8 cellular contexts compared by ENCODE assay signal in the genomic region with DNA sequence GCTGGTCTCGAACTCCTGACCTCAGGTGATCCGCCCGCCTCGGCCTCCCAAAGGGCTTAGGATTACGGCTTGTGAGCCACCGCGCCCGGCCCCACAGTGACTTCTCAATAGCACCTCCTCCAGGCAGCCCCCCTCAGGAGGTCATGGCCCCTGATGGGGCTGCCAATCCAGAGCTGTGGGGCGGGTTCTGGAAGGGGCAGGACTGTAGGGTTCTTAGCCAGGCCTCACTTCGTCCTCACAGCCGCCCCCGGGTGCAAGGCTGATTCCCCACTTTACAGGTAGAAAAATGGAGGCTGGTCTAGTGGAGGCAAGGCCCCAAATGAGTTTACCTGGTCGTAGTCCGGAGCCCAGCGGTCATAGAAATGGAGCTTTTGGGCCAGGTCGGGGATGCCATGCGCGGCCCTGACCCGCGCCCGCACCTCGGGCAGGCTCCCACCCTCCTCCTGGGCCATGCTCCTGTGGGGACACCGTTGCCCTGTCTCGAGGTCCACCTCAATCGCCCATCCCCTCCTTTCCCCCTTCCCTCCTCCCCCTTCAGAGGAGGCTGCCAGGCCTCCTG. TPM values are rescaled to one million over a fixed set of nuclear protein-coding genes. Genes with fewer than 3 reads are reported as not detected.
DNase-seq lines count a peak whose midpoint lies in the region; TF ChIP-seq lines count a peak whose summit lies in the region.

No MANE protein-coding gene starts in this region.

- H3K27ac ChIP-seq in iPS-20b (ENCODE audit: low read length) (peak overlapping the region; percentile 22), stomach (peak overlapping the region; percentile 44 to 78 (median 73))

- H3K27me3 Mint-ChIP-seq in T-helper 2 cell treated with Interferon-gamma antibody and Interleukin-4, amounts not matched to agents 5 μg/mL and 100 μg/mL, for 36 hours (ENCODE audit: low read depth) = peaks cover 15% of the 10 kb centered on the region
- no peaks in the 10 kb centered on the region for H3K27me3 Mint-ChIP-seq in activated naive CD8-positive, alpha-beta T cell

- intact Hi-C loops in stomach (cut with DNase I; ENCODE audit: low total_unique reads) = no loop called here

- no peak for DNase-seq in T-helper 2 cell treated with Interferon-gamma antibody and Interleukin-4, amounts not matched to agents 5 μg/mL and 100 μg/mL, for 36 hours (ENCODE audit: low spot score)
- DNase-seq in T-helper 2 cell (no peak), stomach (no peak), glomerular visceral epithelial cell (ENCODE audit: extremely low spot score) (no peak), NCI-H69 (lab: John Stamatoyannopoulos, UW) (no peak)
- no peak for DNase-seq in central memory CD4-positive, alpha-beta T cell

- H3K9me3 Mint-ChIP-seq in T-helper 2 cell treated with Interferon-gamma antibody and Interleukin-4, amounts not matched to agents 5 μg/mL and 100 μg/mL, for 36 hours = no peaks in the 10 kb centered on the region
- no peaks in the 10 kb centered on the region for H3K9me3 Mint-ChIP-seq in activated naive CD8-positive, alpha-beta T cell (ENCODE audit: low read depth)

- no peak for TF ChIP-seq CTCF in stomach (IDR thresholded peaks at IDR 0.05)

- no peaks in the 10 kb centered on the region for H3K36me3 Mint-ChIP-seq in T-helper 2 cell treated with Interferon-gamma antibody and Interleukin-4, amounts not matched to agents 5 μg/mL and 100 μg/mL, for 36 hours (ENCODE audit: low read depth)
- no peaks in the 10 kb centered on the region for H3K36me3 Mint-ChIP-seq in activated naive CD8-positive, alpha-beta T cell

- H3K9me3 ChIP-seq in iPS-20b (ENCODE audit: insufficient read depth, low read depth, low read length) (no peaks in the 10 kb centered on the region), stomach (no peaks in the 10 kb centered on the region)

- peaks cover 20% of the 10 kb centered on the region for H3K4me1 Mint-ChIP-seq in T-helper 2 cell treated with Interferon-gamma antibody and Interleukin-4, amounts not matched to agents 5 μg/mL and 100 μg/mL, for 36 hours (ENCODE audit: low read depth)
- peaks cover 11% of the 10 kb centered on the region for H3K4me1 Mint-ChIP-seq in activated naive CD8-positive, alpha-beta T cell (ENCODE audit: low read depth)

- H3K36me3 ChIP-seq in iPS-20b (ENCODE audit: insufficient read depth, low read depth, low read length) (no peaks in the 10 kb centered on the region), stomach (no peaks in the 10 kb centered on the region)

- WGBS in stomach, 5 donors = 30 to 50% (median 40%) methylated on average over 18 to 25 of the region's 25 CpGs

- peak overlapping the region; percentile 80 for H3K27ac Mint-ChIP-seq in T-helper 2 cell treated with Interferon-gamma antibody and Interleukin-4, amounts not matched to agents 5 μg/mL and 100 μg/mL, for 36 hours
- no peak overlapping the region for H3K27ac Mint-ChIP-seq in activated naive CD8-positive, alpha-beta T cell

- peak overlapping the region; percentile 90 for H3K4me3 Mint-ChIP-seq in T-helper 2 cell treated with Interferon-gamma antibody and Interleukin-4, amounts not matched to agents 5 μg/mL and 100 μg/mL, for 36 hours
- H3K4me3 Mint-ChIP-seq in activated naive CD8-positive, alpha-beta T cell = peak overlapping the region; percentile 85

- H3K4me1 ChIP-seq in iPS-20b (ENCODE audit: insufficient read depth, low read length) (no peaks in the 10 kb centered on the region), stomach (peaks cover 5 to 15% (median 10%) of the 10 kb centered on the region in 4 donors)

- TF ChIP-seq EP300 in stomach (IDR thresholded peaks at IDR 0.05) = no peak

- peak overlapping the region; percentile 79; the same call in 1 of the 2 replicates for H3K9ac ChIP-seq in iPS-20b (ENCODE audit: low read depth, low read length)

- TF ChIP-seq POLR2A in stomach (IDR thresholded peaks at IDR 0.05) = no peak

- H3K27me3 ChIP-seq in iPS-20b (ENCODE audit: insufficient read depth, low read length) (no peaks in the 10 kb centered on the region), stomach (peaks cover 0 to 10% (median 0%) of the 10 kb centered on the region in 3 donors)

- H3K4me3 ChIP-seq in iPS-20b (ENCODE audit: low read length) = peak overlapping the region; percentile 84
- H3K4me3 ChIP-seq in stomach = peak overlapping the region; percentile 48 to 62 (median 60)

RNA-seq across cellular contexts. Expression of gene METTL27, which starts 0.5 kb away (rescaled TPM):
- total RNA-seq in stomach = 1 to 10 TPM in 2 of 5 donors, under 1 TPM in 1, not detected in 2; 0.87 to 4.8 (median 3.0) TPM
- polyA plus RNA-seq in stomach = under 1 TPM in 1 of 3 donors, not detected in 2; 0.80 TPM

RNA-seq across cellular contexts. Expression of gene CLDN4, which starts 11.0 kb away (rescaled TPM):
- 100 to 1,000 TPM in 1 of 5 donors, 10 to 100 TPM in 3, not detected in 1; 15.6 to 523 (median 17.3) TPM for total RNA-seq in stomach
- polyA plus RNA-seq in stomach = 10 to 100 TPM in 2 of 3 donors, 1 to 10 TPM in 1; 2.4 to 51.2 (median 36.1) TPM

RNA-seq across cellular contexts. Expression of gene TMEM270, which starts 19.2 kb away (rescaled TPM):
- total RNA-seq in stomach = not detected
- polyA plus RNA-seq in stomach = not detected
